ENCODE assay signal across 8 cellular contexts in the genomic region with DNA sequence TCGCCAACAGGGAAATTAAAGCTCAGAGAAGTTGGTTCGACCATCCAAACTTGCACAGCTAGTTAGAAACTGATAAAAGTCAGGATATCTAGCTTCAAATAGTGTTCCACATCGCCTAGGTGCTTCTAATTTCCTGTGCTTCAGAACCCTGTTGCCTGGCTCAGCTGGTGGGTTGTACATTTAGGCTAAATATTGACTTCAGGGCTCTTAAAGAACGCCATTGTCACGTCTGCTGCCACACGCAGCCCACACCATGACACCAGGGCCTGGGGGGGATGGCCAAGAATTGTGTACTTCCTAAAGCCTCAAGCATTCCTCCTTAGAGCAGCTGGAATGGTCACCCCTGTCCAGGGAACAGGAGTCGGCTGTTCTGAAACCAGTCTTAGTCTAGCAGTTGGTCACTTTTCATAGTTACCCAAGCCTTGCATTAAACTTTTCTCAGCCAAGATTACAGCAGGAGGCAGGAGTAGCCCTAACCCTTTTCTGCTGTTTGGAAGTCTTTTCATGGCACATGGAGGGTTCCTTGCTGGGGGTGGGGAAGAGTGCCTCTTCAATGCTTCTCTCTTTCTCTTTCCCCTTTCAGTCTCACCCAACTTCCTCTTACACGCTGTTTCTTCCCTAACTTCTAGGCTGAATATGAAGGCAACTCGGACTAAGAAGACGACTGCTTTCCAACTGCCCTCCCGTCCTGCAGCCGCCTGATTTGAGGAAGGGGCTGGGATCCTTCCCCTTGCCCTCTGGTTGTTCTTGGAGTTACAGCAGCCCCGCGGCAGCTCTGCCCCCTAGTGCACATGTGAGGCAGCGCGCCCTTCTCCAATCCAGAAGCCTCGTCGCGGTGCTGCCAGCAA. TPM values are rescaled to one million over a fixed set of nuclear protein-coding genes. Genes with fewer than 3 reads are reported as not detected.
DNase-seq lines count a peak whose midpoint lies in the region; ATAC-seq and TF ChIP-seq lines count a peak whose summit lies in the region.

No MANE protein-coding gene starts in this region.

- H3K4me1 ChIP-seq in subcutaneous abdominal adipose tissue (ENCODE audit: control insufficient read depth in 5 of 5, insufficient read depth in 5 of 5, low read length in 5 of 5): peaks cover 15 to 70% (median 53%) of the 10 kb centered on the region in 5 donors

- no peaks in the 10 kb centered on the region for H3K36me3 ChIP-seq in subcutaneous abdominal adipose tissue (ENCODE audit: control insufficient read depth in 5 of 5, insufficient read depth in 5 of 5, low read length in 5 of 5)

- POLR2A ChIA-PET in RWPE1 (lab: Yijun Ruan, JAX; ENCODE audit: low non-redundant PET): interaction anchor here (1.0 kb wide), 1 partner anchor 170 kb away, joined by 3 read pairs; no protein-coding TSS in a partner anchor

- H3K36me3 Mint-ChIP-seq in natural killer cell treated with Interleukin-12 subunit alpha and Interleukin-12 subunit beta and Interleukin-15 and Interleukin-18, amount 100 ng/mL, for 72 hours: no peaks in the 10 kb centered on the region

- H3K27me3 ChIP-seq in subcutaneous abdominal adipose tissue (ENCODE audit: control insufficient read depth in 5 of 5, insufficient read depth in 4 of 5, low read length in 5 of 5): no peaks in the 10 kb centered on the region

- H3K9me3 Mint-ChIP-seq in natural killer cell treated with Interleukin-12 subunit alpha and Interleukin-12 subunit beta and Interleukin-15 and Interleukin-18, amount 100 ng/mL, for 72 hours: no peaks in the 10 kb centered on the region

- peak; percentile 37 to 48 for ATAC-seq in natural killer cell treated with Interleukin-12 subunit alpha and Interleukin-12 subunit beta and Interleukin-15 and Interleukin-18, amount 100 ng/mL, for 72 hours
- no peak for ATAC-seq in HG03442 (IDR thresholded peaks at IDR 0.05; ENCODE audit: unreplicated experiment)

- H3K27me3 Mint-ChIP-seq in natural killer cell treated with Interleukin-12 subunit alpha and Interleukin-12 subunit beta and Interleukin-15 and Interleukin-18, amount 100 ng/mL, for 72 hours: no peaks in the 10 kb centered on the region

- CTCF ChIA-PET in RWPE1 (lab: Yijun Ruan, JAX): interaction anchor here (0.5 to 1.6 kb wide), 13 partner anchors 10 to 1650 kb away, joined by 3 to 10 read pairs (median 3); no protein-coding TSS in a partner anchor

- peak; percentile 97 for TF ChIP-seq CTCF in RWPE1 (conservative IDR thresholded peaks at IDR 0.05; ENCODE audit: low read depth)
- peak; percentile 99 for TF ChIP-seq CTCF in fibroblast of the aortic adventitia (IDR thresholded peaks at IDR 0.05; ENCODE audit: insufficient read depth, low read length)

- H3K27ac Mint-ChIP-seq in natural killer cell treated with Interleukin-12 subunit alpha and Interleukin-12 subunit beta and Interleukin-15 and Interleukin-18, amount 100 ng/mL, for 72 hours: peak overlapping the region; percentile 15 to 83

- H3K4me3 ChIP-seq in fibroblast of the aortic adventitia (ENCODE audit: low read depth, low read length): peak overlapping the region; percentile 81
- H3K4me3 ChIP-seq in subcutaneous abdominal adipose tissue (ENCODE audit: low read depth in 1 of 5, low read length in 5 of 5): peak overlapping the region; percentile 55 to 90 (median 73)

- peak overlapping the region; percentile 78 to 92 (median 81) for H3K9ac ChIP-seq in subcutaneous abdominal adipose tissue (ENCODE audit: low read length in 5 of 5)

- H3K9me3 ChIP-seq in subcutaneous abdominal adipose tissue (ENCODE audit: control insufficient read depth in 5 of 5, low read length in 5 of 5): no peaks in the 10 kb centered on the region

- peak; percentile 43 for DNase-seq in DMS 273 treated with DMSO at 0.1 percent for 48 hours (lab: John Stamatoyannopoulos, UW)
- DNase-seq in HuH-7.5 (ENCODE audit: low spot score): peak; percentile 54
- peak; percentile 66 for DNase-seq in RWPE1 (ENCODE audit: low spot score)
- DNase-seq in activated effector memory CD4-positive, alpha-beta T cell treated with anti-CD3 and anti-CD28 coated beads, Interleukin-2, amount 50 U/mL, for 16 hours: peak; percentile 91
- DNase-seq in fibroblast of the aortic adventitia (ENCODE audit: low read depth): peak; percentile 73
- peak; percentile 77 for DNase-seq in natural killer cell treated with Interleukin-12 subunit alpha and Interleukin-12 subunit beta and Interleukin-15 and Interleukin-18, amount 100 ng/mL, for 72 hours (ENCODE audit: low spot score)

- H3K4me3 Mint-ChIP-seq in natural killer cell treated with Interleukin-12 subunit alpha and Interleukin-12 subunit beta and Interleukin-15 and Interleukin-18, amount 100 ng/mL, for 72 hours: peak overlapping the region; percentile 83

- H3K27ac ChIP-seq in RWPE1: peak overlapping the region; percentile 94
- peak overlapping the region; percentile 94 for H3K27ac ChIP-seq in subcutaneous abdominal adipose tissue (ENCODE audit: low read depth, low read length)

- H3K4me1 Mint-ChIP-seq in natural killer cell treated with Interleukin-12 subunit alpha and Interleukin-12 subunit beta and Interleukin-15 and Interleukin-18, amount 100 ng/mL, for 72 hours (ENCODE audit: low read depth in 2 of 2): peaks cover 21 to 24% of the 10 kb centered on the region in 2 donors

RNA-seq across cellular contexts. Expression of a gene that starts 17.1 kb away (rescaled TPM):
- total RNA-seq in fibroblast of the aortic adventitia (ENCODE audit: low replicate concordance): 1.4 and 26.2 TPM in 2 replicates
- total RNA-seq in natural killer cell treated with Interleukin-12 subunit alpha and Interleukin-12 subunit beta and Interleukin-15 and Interleukin-18, amount 100 ng/mL, for 72 hours: 10 to 100 TPM; 25.3 to 35.2 TPM
